12 cellular contexts compared by ENCODE assay signal in the genomic region with DNA sequence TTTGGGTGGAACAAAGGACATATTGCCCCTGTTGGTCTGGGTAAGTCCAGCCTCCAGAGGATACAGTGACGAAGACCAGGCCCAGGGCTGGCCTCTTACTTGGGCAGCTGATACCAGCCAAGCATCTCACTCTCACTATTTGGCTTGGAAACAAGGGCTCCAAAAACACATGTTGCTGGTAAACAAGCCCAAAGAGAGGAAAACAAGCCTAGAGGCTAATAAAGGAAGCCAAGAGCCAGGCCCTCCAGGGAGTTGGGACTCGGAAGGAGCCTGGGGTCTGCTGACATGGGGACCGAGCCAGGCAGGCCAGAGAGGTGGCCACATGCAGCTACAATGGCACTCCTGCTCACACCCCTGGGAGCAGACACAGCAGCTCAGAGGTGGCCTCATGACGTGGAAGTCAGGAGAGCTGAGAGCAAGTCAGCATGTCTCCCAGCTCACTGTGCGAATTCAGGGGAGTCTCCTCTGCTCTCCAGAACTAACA. TPM values are rescaled to one million over a fixed set of nuclear protein-coding genes. Genes with fewer than 3 reads are reported as not detected.
DNase-seq lines count a peak whose midpoint lies in the region; ATAC-seq and TF ChIP-seq lines count a peak whose summit lies in the region.
"Had no signal": no experiment of that assay in that cellular context is flagged by ENCODE, and none has a peak within 500 bp of the region (broad histone marks: within the 10 kb centered on the region; RNA-seq: fewer than 3 reads in every experiment).

No MANE protein-coding gene starts in this region.

- TF ChIP-seq CTCF in foreskin fibroblast (IDR thresholded peaks at IDR 0.05; ENCODE audit: low read depth, low read length) (no peak), transverse colon (IDR thresholded peaks at IDR 0.05) (no peak)

- no peak overlapping the region for H4K91ac ChIP-seq in neuronal stem cell (ENCODE audit: low read depth, low read length, poor library complexity)

- no peak for TF ChIP-seq POLR2A in transverse colon (IDR thresholded peaks at IDR 0.05)

- peak overlapping the region; percentile 99 for H3K9ac ChIP-seq in adipocyte (ENCODE audit: low read length)
- no peak overlapping the region for H3K9ac ChIP-seq in neuronal stem cell (ENCODE audit: low read depth, low read length, poor library complexity)

- no peak overlapping the region for H2BK120ac ChIP-seq in neuronal stem cell (ENCODE audit: low read depth, low read length)

- H3K4me1 ChIP-seq in adipocyte (ENCODE audit: control insufficient read depth, insufficient read depth, low read length): peaks cover 78% of the 10 kb centered on the region
- peaks cover 41 to 44% of the 10 kb centered on the region in 2 donors for H3K4me1 ChIP-seq in neuronal stem cell (ENCODE audit: control insufficient read depth in 2 of 2, insufficient read depth in 1 of 2, low read depth in 1 of 2, low read length in 2 of 2)
- peaks cover 9 to 76% (median 44%) of the 10 kb centered on the region in 4 donors for H3K4me1 ChIP-seq in transverse colon

- H3K4me2 ChIP-seq in neuronal stem cell (ENCODE audit: insufficient read depth, low read length, poor library complexity, severe bottlenecking): no peak overlapping the region

- TF ChIP-seq EP300 in transverse colon (IDR thresholded peaks at IDR 0.05; ENCODE audit: low read depth): no peak

- no peak overlapping the region for H3K27ac ChIP-seq in neuronal stem cell (replicated peaks; ENCODE audit: low read length)
- peak overlapping the region; percentile 84 to 91 (median 90) for H3K27ac ChIP-seq in transverse colon

- in situ Hi-C loops in transverse colon (cut with MboI; ENCODE audit: low pct_ligation_motif_present in 1 of 4, low pct_unique_long_range_greater_than_20kb in 1 of 4, low sequenced_read_pairs in 3 of 4): no loop called here

- peak overlapping the region; percentile 20 for H3K18ac ChIP-seq in neuronal stem cell (ENCODE audit: low read length)

- H2AK5ac ChIP-seq in neuronal stem cell (ENCODE audit: low read depth, low read length): no peak overlapping the region

- no peak overlapping the region for H3K4ac ChIP-seq in neuronal stem cell (ENCODE audit: low read length)

- DNase-seq in adipocyte (ENCODE audit: low read depth): no peak
- DNase-seq in foreskin fibroblast: peak in 1 of 2 donors; percentile 47
- no peak for DNase-seq in neuronal stem cell (ENCODE audit: low spot score)
- no peak for DNase-seq in transverse colon
- DNase-seq in NCI-H187 (lab: John Stamatoyannopoulos, UW): no peak
- no peak for DNase-seq in inferior parietal cortex (ENCODE audit: extremely low spot score)
- DNase-seq: activated gamma-delta T cell treated with Interleukin-2 at 50 U/mL for 16 hours, Calu3, KG1, NCI-H187 treated with DMSO at 0.1 percent for 48 hours had no signal

- H2BK5ac ChIP-seq in neuronal stem cell (ENCODE audit: low read length): no peak overlapping the region

- intact Hi-C loops in transverse colon (cut with DNase I; ENCODE audit: low total_unique reads): no loop called here

- H2AFZ ChIP-seq in neuronal stem cell (ENCODE audit: low read length): no peak overlapping the region

- H3K27me3 ChIP-seq in adipocyte (replicated peaks; ENCODE audit: control insufficient read depth, insufficient read depth, low read length): no peaks in the 10 kb centered on the region
- H3K27me3 ChIP-seq in neuronal stem cell (ENCODE audit: control insufficient read depth in 3 of 3, insufficient read depth in 3 of 3, low read depth in 1 of 3, low read length in 3 of 3): no peaks in the 10 kb centered on the region
- no peaks in the 10 kb centered on the region for H3K27me3 ChIP-seq in transverse colon

- ATAC-seq in GM21528 (IDR thresholded peaks at IDR 0.05; ENCODE audit: low FRiP score, unreplicated experiment): no peak
- ATAC-seq: HCT116 had no signal

- H3K36me3 ChIP-seq in adipocyte (ENCODE audit: control insufficient read depth, insufficient read depth, low read length, severe bottlenecking): peaks cover 58% of the 10 kb centered on the region
- peaks cover 5 to 68% of the 10 kb centered on the region in 2 donors for H3K36me3 ChIP-seq in neuronal stem cell (replicated peaks in 1 of 2; ENCODE audit: control insufficient read depth in 2 of 2, insufficient read depth in 2 of 2, low read length in 2 of 2)
- H3K36me3 ChIP-seq in transverse colon: no peaks in the 10 kb centered on the region

- no peak overlapping the region for H2BK12ac ChIP-seq in neuronal stem cell (ENCODE audit: low read length)

- H3K79me1 ChIP-seq in neuronal stem cell (ENCODE audit: low read depth, low read length): peaks cover 8% of the 10 kb centered on the region

- no peak overlapping the region for H2BK15ac ChIP-seq in neuronal stem cell (ENCODE audit: low read length)

- H3K14ac ChIP-seq in neuronal stem cell (ENCODE audit: low read length): no peak overlapping the region

- WGBS in neuronal stem cell (ENCODE audit: extremely low coverage in 2 of 2, insufficient read length in 2 of 2, insufficient replicate concordance in 1 of 2), 2 donors: no CpG with 5 or more reads among the region's 5 CpGs
- WGBS in transverse colon (ENCODE audit: low coverage in 1 of 2), 2 donors: 73% methylated on average over 5 of the region's 5 CpGs; no CpG with 5 or more reads in 1 of the 2 donors

- no peaks in the 10 kb centered on the region for H3K9me3 ChIP-seq in adipocyte (ENCODE audit: control insufficient read depth, low read length)
- H3K9me3 ChIP-seq in neuronal stem cell (replicated peaks in 1 of 2; ENCODE audit: control insufficient read depth in 2 of 2, insufficient read depth in 1 of 2, low read depth in 1 of 2, low read length in 2 of 2): no peaks in the 10 kb centered on the region
- H3K9me3 ChIP-seq in transverse colon: no peaks in the 10 kb centered on the region

- no peak overlapping the region for H4K8ac ChIP-seq in neuronal stem cell (ENCODE audit: low read depth, low read length)

- H3K23ac ChIP-seq in neuronal stem cell (ENCODE audit: low read depth, low read length, poor library complexity): no peak overlapping the region

- peak overlapping the region; percentile 90 for H3K4me3 ChIP-seq in adipocyte (ENCODE audit: low read length)
- peak overlapping the region; percentile 85 to 88 for H3K4me3 ChIP-seq in foreskin fibroblast (ENCODE audit: low read depth in 1 of 2, low read length in 2 of 2)
- H3K4me3 ChIP-seq in neuronal stem cell (ENCODE audit: low read length in 2 of 2): no peak overlapping the region
- H3K4me3 ChIP-seq in transverse colon: no peak overlapping the region

RNA-seq across cellular contexts. Expression of gene SPARC, which starts 5.7 kb away (rescaled TPM):
- 393 TPM for polyA plus RNA-seq in neuronal stem cell (2013, experiment 1 of 2)
- 374 TPM for polyA plus RNA-seq in neuronal stem cell (2013, experiment 2 of 2)
- total RNA-seq in transverse colon: 100 to 1,000 TPM in 1 of 4 donors, 10 to 100 TPM in 3; 47.9 to 267 (median 85.1) TPM
- total RNA-seq: Calu3 had no signal

Comparison
In these comparisons a context has a peak if more than half of its experiments do, and no peak if none do; other contexts are left out.
1. H3K4me3 ChIP-seq: peak in adipocyte (single experiment) and foreskin fibroblast (2 of 2); none in neuronal stem cell (0 of 2) and transverse colon (0 of 4).